In genomic region chr5:154653418-154653763, GRCh38 we compare ENCODE assay signal across 1 cellular context.
TF ChIP-seq lines count a peak whose summit lies in the region.

No MANE protein-coding gene starts in this region.

TF ChIP-seq in H1, 55 proteins besides CTCF, POLR2A, EP300 and RAD21 (continued from another document):
- TF ChIP-seq MAX (IDR thresholded peaks at IDR 0.05) (no peak), YY1 (IDR thresholded peaks at IDR 0.05; ENCODE audit: low read depth, low read length) (no peak), FOSL1 (IDR thresholded peaks at IDR 0.05; ENCODE audit: insufficient read depth, low read depth, low read length) (no peak), NANOG (IDR thresholded peaks at IDR 0.05; ENCODE audit: insufficient read depth, low read depth, low read length, poor library complexity, severe bottlenecking) (no peak), NRF1 (IDR thresholded peaks at IDR 0.05; ENCODE audit: low read depth, low read length) (no peak), SP4 (IDR thresholded peaks at IDR 0.05; ENCODE audit: low read length) (no peak), SP1 (IDR thresholded peaks at IDR 0.05; ENCODE audit: low read depth, low read length) (no peak), KDM4A (IDR thresholded peaks at IDR 0.05; ENCODE audit: low read depth, low read length, severe bottlenecking) (no peak), ATF3 (IDR thresholded peaks at IDR 0.05; ENCODE audit: insufficient read depth, low read depth, low read length) (no peak), CEBPB (IDR thresholded peaks at IDR 0.05; ENCODE audit: low read depth, low read length) (no peak), POLR2AphosphoS5 (IDR thresholded peaks at IDR 0.05; ENCODE audit: low read depth, low read length) (no peak), POU5F1 (IDR thresholded peaks at IDR 0.05; ENCODE audit: low read depth, low read length) (no peak), ZNF274 (IDR thresholded peaks at IDR 0.05; ENCODE audit: borderline replicate concordance, extremely low read depth, low read length) (no peak), TEAD4 (IDR thresholded peaks at IDR 0.05; ENCODE audit: low read depth, low read length) (no peak)
